Comparison of ENCODE assay signal across 16 cellular contexts in the genomic region with DNA sequence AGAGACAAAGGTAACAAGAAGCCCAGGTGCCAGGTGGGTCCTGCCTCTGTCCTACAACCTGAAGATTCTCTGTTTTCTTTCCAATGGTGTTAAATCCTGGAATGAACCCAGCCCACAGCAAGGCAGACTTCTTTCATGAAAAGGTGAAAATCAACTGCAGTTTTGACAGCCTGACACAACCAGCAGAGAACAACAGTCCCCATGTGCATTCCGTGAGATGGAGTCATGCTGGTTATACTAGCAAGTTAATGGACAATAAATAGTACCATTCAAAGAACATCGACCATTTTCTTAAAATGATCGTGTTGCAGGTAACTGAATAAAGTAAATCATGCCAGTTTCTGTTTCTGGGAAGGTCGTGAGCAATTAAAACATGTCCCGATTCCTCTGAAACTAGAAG.
DNase-seq lines count a peak whose midpoint lies in the region; ATAC-seq and TF ChIP-seq lines count a peak whose summit lies in the region.
"Had no signal": no experiment of that assay in that cellular context is flagged by ENCODE, and none has a peak within 500 bp of the region (broad histone marks: within the 10 kb centered on the region; RNA-seq: fewer than 3 reads in every experiment).

No MANE protein-coding gene starts in this region.

- peaks cover 82% of the 10 kb centered on the region for H3K36me3 Mint-ChIP-seq in CD4-positive, alpha-beta T cell (ENCODE audit: low read depth)
- H3K36me3 Mint-ChIP-seq in central memory CD8-positive, alpha-beta T cell (ENCODE audit: insufficient read depth) = peaks cover 13% of the 10 kb centered on the region
- no peaks in the 10 kb centered on the region for H3K36me3 Mint-ChIP-seq in natural killer cell
- peaks cover 77% of the 10 kb centered on the region for H3K36me3 Mint-ChIP-seq in stimulated activated effector memory CD8-positive, alpha-beta T cell treated with anti-CD3 and anti-CD28 coated beads, Interleukin-12 subunit alpha, Interleukin-12 subunit beta, amount 100 ng/mL, for 72 hours

- WGBS in smooth muscle cell (ENCODE audit: low lambda C conversion rate) = 82% methylated on average over 5 of the region's 5 CpGs
- WGBS in trophoblast cell (ENCODE audit: extremely low coverage, insufficient coverage, insufficient read length) = no CpG with 5 or more reads among the region's 5 CpGs

- no peak for TF ChIP-seq CTCF in CD4-positive, alpha-beta T cell (IDR thresholded peaks at IDR 0.05)
- TF ChIP-seq CTCF in natural killer cell (IDR thresholded peaks at IDR 0.05) (no peak), smooth muscle cell (IDR thresholded peaks at IDR 0.05; ENCODE audit: borderline replicate concordance, insufficient read depth, poor library complexity, severe bottlenecking) (no peak)

- no peaks in the 10 kb centered on the region for H3K79me2 ChIP-seq in smooth muscle cell (ENCODE audit: low read depth)
- no peaks in the 10 kb centered on the region for H3K79me2 ChIP-seq in trophoblast cell (ENCODE audit: control insufficient read depth, insufficient read depth, low read length, poor library complexity)

- no peaks in the 10 kb centered on the region for H3K36me3 ChIP-seq in smooth muscle cell (ENCODE audit: low read depth)
- H3K36me3 ChIP-seq in trophoblast cell (ENCODE audit: control insufficient read depth in 1 of 2, insufficient read depth in 2 of 2, low read length in 2 of 2) = no peaks in the 10 kb centered on the region

- no peak overlapping the region for H2BK120ac ChIP-seq in trophoblast cell (ENCODE audit: insufficient read depth, low read length, poor library complexity)

- H2AK5ac ChIP-seq in trophoblast cell (ENCODE audit: low read length) = no peak overlapping the region

- no peaks in the 10 kb centered on the region for H3K9me3 ChIP-seq in CD4-positive, alpha-beta T cell (ENCODE audit: control insufficient read depth, low read length)
- H3K9me3 ChIP-seq in smooth muscle cell (replicated peaks; ENCODE audit: low read depth) (no peaks in the 10 kb centered on the region), trophoblast cell (ENCODE audit: insufficient read depth, low read depth, low read length) (no peaks in the 10 kb centered on the region)

- no peak overlapping the region for H3K4ac ChIP-seq in trophoblast cell (ENCODE audit: low read depth, low read length)

- no peaks in the 10 kb centered on the region for H3K27me3 ChIP-seq in CD4-positive, alpha-beta T cell (ENCODE audit: control insufficient read depth, insufficient read depth, low read length)
- H3K27me3 ChIP-seq in smooth muscle cell (ENCODE audit: low read depth) (no peaks in the 10 kb centered on the region), trophoblast cell (ENCODE audit: insufficient read depth, low read length) (no peaks in the 10 kb centered on the region)

- no peak overlapping the region for H3K18ac ChIP-seq in trophoblast cell (ENCODE audit: low read length)

- no peak overlapping the region for H2BK12ac ChIP-seq in trophoblast cell (ENCODE audit: low read length)

- H4K91ac ChIP-seq in trophoblast cell (ENCODE audit: low read depth, low read length) = no peak overlapping the region

- H3K4me2 ChIP-seq in smooth muscle cell (no peak overlapping the region), trophoblast cell (ENCODE audit: low read length) (no peak overlapping the region)
- H3K4me2 ChIP-seq: GM23338 had no signal

- H3K27me3 Mint-ChIP-seq in CD4-positive, alpha-beta T cell = no peaks in the 10 kb centered on the region
- no peaks in the 10 kb centered on the region for H3K27me3 Mint-ChIP-seq in central memory CD8-positive, alpha-beta T cell
- no peaks in the 10 kb centered on the region for H3K27me3 Mint-ChIP-seq in natural killer cell (ENCODE audit: low read depth in 2 of 2)
- H3K27me3 Mint-ChIP-seq: B cell had no signal

- H3K4me3 Mint-ChIP-seq in CD4-positive, alpha-beta T cell = no peak overlapping the region
- no peak overlapping the region for H3K4me3 Mint-ChIP-seq in central memory CD8-positive, alpha-beta T cell
- no peak overlapping the region for H3K4me3 Mint-ChIP-seq in natural killer cell
- H3K4me3 Mint-ChIP-seq in stimulated activated effector memory CD8-positive, alpha-beta T cell treated with anti-CD3 and anti-CD28 coated beads, Interleukin-12 subunit alpha, Interleukin-12 subunit beta, amount 100 ng/mL, for 72 hours = no peak overlapping the region
- H3K4me3 Mint-ChIP-seq: B cell; CD8-positive, alpha-beta T cell; GM23338; H9 had no signal

- no peak overlapping the region for H2AFZ ChIP-seq in smooth muscle cell (ENCODE audit: low read depth)
- no peak overlapping the region for H2AFZ ChIP-seq in trophoblast cell (ENCODE audit: insufficient read depth, low read length, poor library complexity)
- H2AFZ ChIP-seq: GM23338 had no signal

- POLR2A ChIA-PET in CD4-positive, alpha-beta T cell (lab: Charles Lee) = no interaction called here

- no peak overlapping the region for H2BK5ac ChIP-seq in trophoblast cell (ENCODE audit: low read depth, low read length, poor library complexity)

- H3K4me3 ChIP-seq in smooth muscle cell = no peak overlapping the region
- H3K4me3 ChIP-seq in trophoblast cell (ENCODE audit: low read depth, low read length) = no peak overlapping the region
- H3K4me3 ChIP-seq: GM23338 had no signal

- no peak overlapping the region for H3K23ac ChIP-seq in trophoblast cell (ENCODE audit: low read length)

- CTCF ChIA-PET in CD4-positive, alpha-beta T cell (lab: Charles Lee) = no interaction called here

- no peaks in the 10 kb centered on the region for H4K20me1 ChIP-seq in smooth muscle cell (ENCODE audit: low read depth)

- no peaks in the 10 kb centered on the region for H3K9me3 Mint-ChIP-seq in CD4-positive, alpha-beta T cell
- H3K9me3 Mint-ChIP-seq in central memory CD8-positive, alpha-beta T cell = no peaks in the 10 kb centered on the region
- no peaks in the 10 kb centered on the region for H3K9me3 Mint-ChIP-seq in natural killer cell
- no peaks in the 10 kb centered on the region for H3K9me3 Mint-ChIP-seq in stimulated activated effector memory CD8-positive, alpha-beta T cell treated with anti-CD3 and anti-CD28 coated beads, Interleukin-12 subunit alpha, Interleukin-12 subunit beta, amount 100 ng/mL, for 72 hours
- H3K9me3 Mint-ChIP-seq: CD8-positive, alpha-beta T cell; GM23338; H9 had no signal

- no peak overlapping the region for H3K14ac ChIP-seq in trophoblast cell (ENCODE audit: low read length)

- peak overlapping the region; percentile 0 for H3K27ac Mint-ChIP-seq in CD4-positive, alpha-beta T cell
- H3K27ac Mint-ChIP-seq in central memory CD8-positive, alpha-beta T cell (ENCODE audit: low read depth) = peak overlapping the region; percentile 79
- peak overlapping the region; percentile 10 to 58 for H3K27ac Mint-ChIP-seq in natural killer cell
- peak overlapping the region; percentile 80 for H3K27ac Mint-ChIP-seq in stimulated activated effector memory CD8-positive, alpha-beta T cell treated with anti-CD3 and anti-CD28 coated beads, Interleukin-12 subunit alpha, Interleukin-12 subunit beta, amount 100 ng/mL, for 72 hours
- H3K27ac Mint-ChIP-seq: B cell; CD8-positive, alpha-beta T cell; GM23338; H9 had no signal

- peaks cover 8% of the 10 kb centered on the region for H3K4me1 ChIP-seq in smooth muscle cell (ENCODE audit: low read depth)
- no peaks in the 10 kb centered on the region for H3K4me1 ChIP-seq in trophoblast cell (ENCODE audit: control insufficient read depth in 1 of 2, insufficient read depth in 2 of 2, low read length in 2 of 2)

- no peak overlapping the region for H3K27ac ChIP-seq in CD4-positive, alpha-beta T cell (ENCODE audit: low read depth, low read length)
- H3K27ac ChIP-seq in smooth muscle cell (ENCODE audit: low read depth) (no peak overlapping the region), trophoblast cell (ENCODE audit: low read depth, low read length) (no peak overlapping the region)
- H3K27ac ChIP-seq: C4-2B had no signal

- ATAC-seq in CD4-positive, alpha-beta T cell (ENCODE audit: poor library complexity) = no peak
- ATAC-seq in central memory CD8-positive, alpha-beta T cell (replicated peaks; ENCODE audit: extremely low read depth, poor library complexity, severe bottlenecking) = no peak
- no peak for ATAC-seq in natural killer cell
- no peak for ATAC-seq in stimulated activated effector memory CD8-positive, alpha-beta T cell treated with anti-CD3 and anti-CD28 coated beads, Interleukin-12 subunit alpha, Interleukin-12 subunit beta, amount 100 ng/mL, for 72 hours
- ATAC-seq: CD8-positive, alpha-beta T cell; GM23338 had no signal

- H4K8ac ChIP-seq in trophoblast cell (ENCODE audit: low read depth, low read length) = no peak overlapping the region

- no peak for DNase-seq in CD4-positive, alpha-beta T cell
- DNase-seq in central memory CD8-positive, alpha-beta T cell (ENCODE audit: low spot score in 2 of 2) = no peak
- DNase-seq in natural killer cell = no peak
- no peak for DNase-seq in stimulated activated effector memory CD8-positive, alpha-beta T cell treated with anti-CD3 and anti-CD28 coated beads, Interleukin-12 subunit alpha, Interleukin-12 subunit beta, amount 100 ng/mL, for 72 hours (ENCODE audit: low spot score in 2 of 2)
- no peak for DNase-seq in NCI-H146 (lab: John Stamatoyannopoulos, UW)
- no peak for DNase-seq in smooth muscle cell (lab: John Stamatoyannopoulos, UW; ENCODE audit: unreplicated experiment)
- no peak for DNase-seq in trophoblast cell
- DNase-seq: CD8-positive, alpha-beta T cell; COR-L47; DMS153; DMS79 treated with DMSO at 0.1 percent for 48 hours; EL; H9 had no signal

- no peak overlapping the region for H4K12ac ChIP-seq in trophoblast cell (ENCODE audit: low read depth, low read length)

- H3K9ac ChIP-seq in smooth muscle cell (ENCODE audit: low read depth) = no peak overlapping the region
- H3K9ac ChIP-seq in trophoblast cell (ENCODE audit: low read length) = no peak overlapping the region

- H3K4me1 Mint-ChIP-seq in CD4-positive, alpha-beta T cell (ENCODE audit: low read depth) = peaks cover 50% of the 10 kb centered on the region
- peaks cover 43% of the 10 kb centered on the region for H3K4me1 Mint-ChIP-seq in central memory CD8-positive, alpha-beta T cell
- peaks cover 67 to 68% of the 10 kb centered on the region in 2 donors for H3K4me1 Mint-ChIP-seq in natural killer cell
- H3K4me1 Mint-ChIP-seq in stimulated activated effector memory CD8-positive, alpha-beta T cell treated with anti-CD3 and anti-CD28 coated beads, Interleukin-12 subunit alpha, Interleukin-12 subunit beta, amount 100 ng/mL, for 72 hours = peaks cover 73% of the 10 kb centered on the region

- intact Hi-C loops in CD4-positive, alpha-beta T cell (cut with DNase I, micrococcal nuclease) = loop anchor here in 1 of 2 experiments (10.0 kb wide), 1 partner anchor 55 kb away; no protein-coding TSS in a partner anchor
- intact Hi-C loops in natural killer cell (cut with micrococcal nuclease) = no loop called here

- no peaks in the 10 kb centered on the region for H3F3A ChIP-seq in smooth muscle cell (ENCODE audit: low read depth)

- no peaks in the 10 kb centered on the region for H3K79me1 ChIP-seq in trophoblast cell (ENCODE audit: low read length)

Comparison
In these comparisons a context has a peak if more than half of its experiments do, and no peak if none do; other contexts are left out.
1. H3K27ac Mint-ChIP-seq: peak in every context shown above with its lines; median percentile 80 in stimulated activated effector memory CD8-positive, alpha-beta T cell treated with anti-CD3 and anti-CD28 coated beads, Interleukin-12 subunit alpha, Interleukin-12 subunit beta, amount 100 ng/mL, for 72 hours; 79 in central memory CD8-positive, alpha-beta T cell; 34 in natural killer cell; 0 in CD4-positive, alpha-beta T cell.